In the genomic region with DNA sequence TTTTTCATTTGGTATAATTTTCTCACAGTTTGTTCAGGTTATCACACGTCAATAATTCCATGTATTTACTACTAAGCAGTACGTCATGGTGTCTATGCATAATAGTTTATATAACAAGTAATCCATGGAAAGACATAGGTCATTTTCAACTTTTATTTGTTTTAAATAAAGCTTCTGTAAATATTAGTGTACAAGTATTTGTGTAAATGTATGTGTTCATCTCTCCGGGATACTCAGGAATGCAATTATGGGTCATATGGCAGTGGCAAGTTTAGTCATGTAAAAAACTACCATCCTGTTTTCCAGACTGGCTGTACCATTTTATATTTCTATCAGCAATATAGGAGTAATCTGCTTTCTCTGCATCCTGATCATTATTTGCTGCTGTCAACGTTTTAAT, we compare ENCODE assay signal across 19 cellular contexts.
DNase-seq lines count a peak whose midpoint lies in the region; ATAC-seq, FAIRE-seq and TF ChIP-seq lines count a peak whose summit lies in the region.
"Had no signal": no experiment of that assay in that cellular context is flagged by ENCODE, and none has a peak within 500 bp of the region (broad histone marks: within the 10 kb centered on the region; RNA-seq: fewer than 3 reads in every experiment).

No MANE protein-coding gene starts in this region.

- no peak for FAIRE-seq in bronchial epithelial cell (lab: Jason Lieb, UNC)
- FAIRE-seq: GM12892, GM18507 had no signal

- no peaks in the 10 kb centered on the region for H3K36me3 ChIP-seq in bronchial epithelial cell (ENCODE audit: control insufficient read depth, insufficient read depth, low read length)
- H3K36me3 ChIP-seq: BLaER1 treated with 17β-estradiol and CSF1 and Interleukin-3, amounts not matched to agents 10 nM and 100 nM; HAP-1 had no signal

- TF ChIP-seq CTCF in C4-2B (conservative IDR thresholded peaks at IDR 0.05), result no peak
- no peak for TF ChIP-seq CTCF in bronchial epithelial cell (IDR thresholded peaks at IDR 0.05; ENCODE audit: insufficient read depth, low read length, severe bottlenecking)

- peak overlapping the region; percentile 46; the same call in 1 of the 2 replicates for H3K27ac ChIP-seq in C4-2B
- H3K27ac ChIP-seq: BLaER1 treated with 17β-estradiol and CSF1 and Interleukin-3, amounts not matched to agents 10 nM and 100 nM; GM23248 had no signal

- DNase-seq in HPDE6-E6E7 (ENCODE audit: extremely low spot score) (peak; percentile 23), bronchial epithelial cell (ENCODE audit: low read depth) (peak; percentile 30), HK-2 (ENCODE audit: unreplicated experiment) (no peak), mesenteric fat pad (ENCODE audit: low spot score) (no peak)
- DNase-seq in effector CD4-positive, alpha-beta T cell, result no peak
- DNase-seq: CD4-positive, CD25-positive, alpha-beta regulatory T cell; CD8-positive, alpha-beta memory T cell; COR-L47; DMS 273 treated with DMSO at 0.1 percent for 48 hours; DMS79; GDM1; GM23248; HFFc6 had no signal

- no peaks in the 10 kb centered on the region for H3K27me3 ChIP-seq in bronchial epithelial cell (ENCODE audit: control insufficient read depth, insufficient read depth, low read length)
- H3K27me3 ChIP-seq: BLaER1 treated with 17β-estradiol and CSF1 and Interleukin-3, amounts not matched to agents 10 nM and 100 nM had no signal

- no peak overlapping the region for H3K4me3 ChIP-seq in bronchial epithelial cell (ENCODE audit: low read depth, low read length)
- H3K4me3 ChIP-seq: BLaER1 treated with 17β-estradiol and CSF1 and Interleukin-3, amounts not matched to agents 10 nM and 100 nM; GM23248; HAP-1 had no signal

- no peak for ATAC-seq in SK-N-SH treated with all-trans-retinoic acid at 6 μM for 48 hours

TF ChIP-seq in SK-N-SH treated with all-trans-retinoic acid at 6 μM for 48 hours, 23 proteins besides CTCF, POLR2A, EP300 and RAD21:
- no peak for TF ChIP-seq OSR1 (CRISPR knock-in tag; IDR thresholded peaks at IDR 0.05)
- TF ChIP-seq TSHZ2 (CRISPR knock-in tag; IDR thresholded peaks at IDR 0.05), result no peak
- TF ChIP-seq BACH2 (CRISPR knock-in tag; IDR thresholded peaks at IDR 0.05; ENCODE audit: borderline replicate concordance), result no peak
- TF ChIP-seq CSDC2 (CRISPR knock-in tag; IDR thresholded peaks at IDR 0.05), result no peak
- no peak for TF ChIP-seq TOX (CRISPR knock-in tag; IDR thresholded peaks at IDR 0.05; ENCODE audit: borderline replicate concordance)
- no peak for TF ChIP-seq ZNF70 (CRISPR knock-in tag; IDR thresholded peaks at IDR 0.05)
- no peak for TF ChIP-seq SNAI2 (CRISPR knock-in tag; IDR thresholded peaks at IDR 0.05)
- no peak for TF ChIP-seq ZNF8 (CRISPR knock-in tag; IDR thresholded peaks at IDR 0.05)
- TF ChIP-seq PATZ1 (CRISPR knock-in tag; IDR thresholded peaks at IDR 0.05; ENCODE audit: borderline replicate concordance), result no peak
- no peak for TF ChIP-seq ZC3H10 (CRISPR knock-in tag; IDR thresholded peaks at IDR 0.05)
- no peak for TF ChIP-seq ZNF565 (CRISPR knock-in tag; conservative IDR thresholded peaks at IDR 0.05; ENCODE audit: low read depth)
- no peak for TF ChIP-seq GLIS3 (CRISPR knock-in tag; IDR thresholded peaks at IDR 0.05)

Comparison
In these comparisons a context has a peak if more than half of its experiments do, and no peak if none do; other contexts are left out.
1. DNase-seq: peak in HPDE6-E6E7 (single experiment) and bronchial epithelial cell (single experiment); none in HK-2 (single experiment), mesenteric fat pad (single experiment) and effector CD4-positive, alpha-beta T cell (single experiment).